ENCODE assay signal across 13 cellular contexts in the genomic region with DNA sequence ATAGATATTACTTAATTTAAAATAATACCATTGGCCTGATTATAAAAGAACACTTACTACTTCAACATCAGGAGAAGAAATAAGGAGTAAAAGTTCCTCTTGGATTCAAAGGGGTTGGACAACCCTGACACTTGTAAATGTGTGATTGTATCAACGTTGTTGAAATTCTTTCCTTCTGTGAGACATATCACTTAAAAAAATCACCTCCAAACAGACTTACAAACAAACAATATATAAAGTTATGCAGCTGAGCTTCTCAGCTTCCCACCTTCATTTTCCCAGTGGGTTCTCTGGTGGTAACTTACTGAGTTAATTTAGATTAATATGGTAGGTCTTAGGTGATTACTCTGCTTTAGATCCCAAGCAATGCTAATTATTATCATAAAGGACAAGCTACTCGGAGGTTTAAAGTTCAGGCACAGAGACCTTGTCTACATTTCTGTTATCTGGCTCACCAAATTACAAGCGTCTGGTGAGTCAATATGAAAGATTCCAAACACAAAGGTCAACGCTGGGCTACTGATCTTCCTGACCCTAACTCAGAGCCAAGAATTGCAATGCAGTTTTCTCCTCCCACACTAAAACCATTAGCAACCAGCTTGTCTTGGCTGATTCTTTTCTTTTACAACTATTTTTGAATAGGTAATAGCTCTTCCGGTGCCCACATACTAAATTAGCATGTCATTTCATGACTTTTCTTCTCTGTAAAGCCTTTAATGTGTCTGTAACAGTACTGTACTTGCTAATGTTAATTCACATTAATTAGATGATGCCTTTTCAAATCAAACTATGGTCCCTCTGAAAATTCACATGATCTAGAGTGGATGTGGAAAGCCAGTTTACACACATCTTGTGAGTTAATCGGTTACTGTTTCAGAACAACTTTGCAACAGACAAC.
DNase-seq lines count a peak whose midpoint lies in the region; ATAC-seq, FAIRE-seq and TF ChIP-seq lines count a peak whose summit lies in the region.
"Had no signal": no experiment of that assay in that cellular context is flagged by ENCODE, and none has a peak within 500 bp of the region (broad histone marks: within the 10 kb centered on the region; RNA-seq: fewer than 3 reads in every experiment).

No MANE protein-coding gene starts in this region.

- FAIRE-seq in A549 (lab: Jason Lieb, UNC) (no peak), K562 (lab: Jason Lieb, UNC) (peak; percentile 69), HepG2 (lab: Jason Lieb, UNC) (peak; percentile 98)
- FAIRE-seq: colon had no signal

- H3K36me3 ChIP-seq in K562 (ENCODE audit: control insufficient read depth, insufficient read depth, low read length) (no peaks in the 10 kb centered on the region), HepG2 (replicated peaks in 1 of 2; ENCODE audit: control insufficient read depth in 1 of 2, insufficient read depth in 2 of 2, low read length in 2 of 2) (no peaks in the 10 kb centered on the region), A673 (ENCODE audit: insufficient read depth, low read length, poor library complexity, severe bottlenecking) (no peaks in the 10 kb centered on the region)

- H3K4me3 Mint-ChIP-seq in endothelial cell (ENCODE audit: unreplicated experiment), result no peak overlapping the region
- H3K4me3 Mint-ChIP-seq: neural crest cell, type B pancreatic cell had no signal

- H3K79me2 ChIP-seq in K562 (ENCODE audit: control insufficient read depth, insufficient read depth, low read length) (no peaks in the 10 kb centered on the region), HepG2 (ENCODE audit: insufficient read depth, low read length) (no peaks in the 10 kb centered on the region)

- DNase-seq in A549 (ENCODE audit: low read depth in 1 of 2, low spot score in 1 of 2) (peak; percentile 18 to 63), HuH-7.5 (ENCODE audit: low spot score) (peak; percentile 66), K562 (ENCODE audit: extremely low read depth in 1 of 4, low spot score in 3 of 4) (peak; percentile 13 to 69 (median 33)), HepG2 (ENCODE audit: low spot score) (peak; percentile 94), A673 (ENCODE audit: low spot score) (no peak), endothelial cell (ENCODE audit: low spot score) (no peak)
- DNase-seq: activated T-cell treated with anti-CD3 and anti-CD28 coated beads, Interleukin-2, amount 50 U/mL, for 48 hours; T-helper 9 cell had no signal

- intact Hi-C loops in K562 (cut with micrococcal nuclease), result loop anchor here (5.0 to 10.0 kb wide), 5 partner anchors 178 to 885 kb away; no protein-coding TSS in a partner anchor
- intact Hi-C loops in HepG2 (cut with micrococcal nuclease; ENCODE audit: unreplicated experiment), result loop anchor here (1.0 to 5.0 kb wide), 4 partner anchors 37 to 423 kb away; a partner anchor contains a TSS
- intact Hi-C loops in A673 (cut with micrococcal nuclease; ENCODE audit: unreplicated experiment), result loop anchor here (10.0 kb wide), 2 partner anchors 295 to 915 kb away; no protein-coding TSS in a partner anchor

- POLR2A ChIA-PET in A549 (lab: Yijun Ruan, JAX), result no interaction called here
- POLR2A ChIA-PET in K562 (lab: Yijun Ruan, JAX), result interaction anchor here (0.6 to 1.1 kb wide), 2 partner anchors 165 to 534 kb away, joined by 3 read pairs; no protein-coding TSS in a partner anchor
- POLR2A ChIA-PET in HepG2 (lab: Yijun Ruan, JAX), result interaction anchor here (0.6 to 2.2 kb wide), 11 partner anchors 9 to 1213 kb away, joined by 3 to 13 read pairs (median 5); a partner anchor contains a TSS
- POLR2A ChIA-PET in A673 (lab: Charles Lee; ENCODE audit: low non-redundant PET), result no interaction called here

- BruUV-seq in K562 (replicated peaks; lab: Mats Ljungman, UMichigan) (no TSS peak), HepG2 (replicated peaks; lab: Mats Ljungman, UMichigan) (no TSS peak), A673 (replicated peaks; lab: Mats Ljungman, UMichigan) (no TSS peak)

- H3K4me3 ChIP-seq in A549, result no peak overlapping the region
- H3K4me3 ChIP-seq in K562, result no peak overlapping the region
- H3K4me3 ChIP-seq in HepG2 (replicated peaks in 1 of 3; ENCODE audit: insufficient read depth in 1 of 3, low read depth in 2 of 3, low read length in 3 of 3), result peak overlapping the region in 2 of 3 experiments; percentile 1 to 25; a peak in 2 of 6 replicates
- no peak overlapping the region for H3K4me3 ChIP-seq in A673 (ENCODE audit: low read depth, low read length, poor library complexity, severe bottlenecking)

- CTCF ChIA-PET in A549 (lab: Yijun Ruan, JAX) (interaction anchor here (0.5 to 1.5 kb wide), 3 partner anchors 768 to 1214 kb away, joined by 3 to 5 read pairs (median 4); no protein-coding TSS in a partner anchor), K562 (lab: Yijun Ruan, JAX; ENCODE audit: low intra/inter-chr PET ratio) (no interaction called here), HepG2 (lab: Yijun Ruan, JAX; ENCODE audit: low intra/inter-chr PET ratio, low total read pairs) (no interaction called here), A673 (lab: Charles Lee) (no interaction called here)

- no peaks in the 10 kb centered on the region for H3K9me3 Mint-ChIP-seq in endothelial cell (ENCODE audit: unreplicated experiment)
- H3K9me3 Mint-ChIP-seq: neural crest cell had no signal

- H4K20me1 ChIP-seq in K562 (replicated peaks; ENCODE audit: control insufficient read depth, insufficient read depth, low read length) (no peaks in the 10 kb centered on the region), HepG2 (ENCODE audit: insufficient read depth, low read length) (no peaks in the 10 kb centered on the region)

- TF ChIP-seq EP300 in A549 (IDR thresholded peaks at IDR 0.05) (no peak), K562 (IDR thresholded peaks at IDR 0.05; ENCODE audit: low read length) (peak; percentile 38; the same call in 1 of the 2 replicates), HepG2 (IDR thresholded peaks at IDR 0.05; ENCODE audit: low read depth in 2 of 2, low read length in 2 of 2) (peak; percentile 84 to 96), HepG2 (CRISPR knock-in tag; IDR thresholded peaks at IDR 0.05; ENCODE audit: borderline replicate concordance) (peak; percentile 82)

- H3K27ac ChIP-seq in A549, result peak overlapping the region; percentile 58 to 74; a peak in 5 of 6 replicates
- no peak overlapping the region for H3K27ac ChIP-seq in K562 (ENCODE audit: extremely low read depth, low read depth, low read length)
- peak overlapping the region; percentile 74 for H3K27ac ChIP-seq in HepG2 (ENCODE audit: extremely low read length, insufficient read depth, low read length)
- H3K27ac ChIP-seq in A673 (ENCODE audit: low read depth, low read length, poor library complexity, severe bottlenecking), result no peak overlapping the region

- H3K4me1 ChIP-seq in A549, result peaks cover 20% of the 10 kb centered on the region
- peaks cover 0 to 14% of the 10 kb centered on the region in 2 experiments; a peak in 2 of 5 replicates for H3K4me1 ChIP-seq in K562 (replicated peaks in 1 of 2; ENCODE audit: control insufficient read depth in 2 of 2, insufficient read depth in 2 of 2, low read length in 2 of 2)
- peaks cover 57% of the 10 kb centered on the region for H3K4me1 ChIP-seq in HepG2 (ENCODE audit: insufficient read depth, low read length)
- H3K4me1 ChIP-seq in A673 (ENCODE audit: insufficient read depth, low read length, poor library complexity, severe bottlenecking), result no peaks in the 10 kb centered on the region

- no peak overlapping the region for H2AFZ ChIP-seq in K562 (ENCODE audit: low read depth, low read length)
- no peak overlapping the region for H2AFZ ChIP-seq in HepG2 (ENCODE audit: low read length)

- H3K9me1 ChIP-seq in K562 (ENCODE audit: control insufficient read depth, insufficient read depth, low read length), result no peaks in the 10 kb centered on the region

- 18% methylated on average over 6 of the region's 6 CpGs for WGBS in A549 (ENCODE audit: missing lambda C conversion rate)
- WGBS in K562 (ENCODE audit: insufficient coverage, low coverage, missing lambda C conversion rate), result 4% methylated on average over 6 of the region's 6 CpGs
- WGBS in HepG2 (ENCODE audit: low lambda C conversion rate), result under 1% methylated on average over 6 of the region's 6 CpGs

- H3K9ac ChIP-seq in K562 (ENCODE audit: insufficient read depth in 1 of 2, low read depth in 2 of 2, low read length in 2 of 2) (no peak overlapping the region), HepG2 (ENCODE audit: insufficient read depth, low read depth, low read length) (peak overlapping the region; percentile 30)

- in situ Hi-C loops in K562 (cut with MboI), result loop anchor here (5.0 to 25.0 kb wide), 2 partner anchors 793 to 1218 kb away; no protein-coding TSS in a partner anchor
- in situ Hi-C loops in HepG2 (cut with HindIII; ENCODE audit: extremely low pct_ligation_motif_present, low pct_unique_long_range_greater_than_20kb), result loop anchor here (5.0 to 25.0 kb wide), 6 partner anchors 178 to 1205 kb away; a partner anchor contains a TSS

- no peak overlapping the region for H3K27ac Mint-ChIP-seq in endothelial cell (ENCODE audit: unreplicated experiment)
- H3K27ac Mint-ChIP-seq: type B pancreatic cell had no signal

- no peaks in the 10 kb centered on the region for H3K9me3 ChIP-seq in A549
- no peaks in the 10 kb centered on the region for H3K9me3 ChIP-seq in K562 (replicated peaks; ENCODE audit: control insufficient read depth, insufficient read depth, low read depth, low read length)
- H3K9me3 ChIP-seq in HepG2 (ENCODE audit: low read length), result no peaks in the 10 kb centered on the region
- H3K9me3 ChIP-seq in A673 (ENCODE audit: low read depth, low read length, poor library complexity, severe bottlenecking), result no peaks in the 10 kb centered on the region

- H3K27me3 Mint-ChIP-seq in endothelial cell (ENCODE audit: unreplicated experiment), result no peaks in the 10 kb centered on the region
- H3K27me3 Mint-ChIP-seq: type B pancreatic cell had no signal

- H3K4me1 Mint-ChIP-seq in endothelial cell (ENCODE audit: unreplicated experiment), result no peaks in the 10 kb centered on the region

- no peak for TF ChIP-seq RAD21 in A549 (conservative IDR thresholded peaks at IDR 0.05 in 1 of 2, IDR thresholded peaks at IDR 0.05 in 1 of 2)
- TF ChIP-seq RAD21 in K562 (CRISPR knock-in tag; conservative IDR thresholded peaks at IDR 0.05 in 1 of 2, IDR thresholded peaks at IDR 0.05 in 1 of 2), result no peak
- no peak for TF ChIP-seq RAD21 in HepG2 (CRISPR knock-in tag; IDR thresholded peaks at IDR 0.05)

- TF ChIP-seq POLR2A in A549 (IDR thresholded peaks at IDR 0.05; ENCODE audit: low read length) (no peak), K562 (conservative IDR thresholded peaks at IDR 0.05) (no peak), HepG2 (IDR thresholded peaks at IDR 0.05; ENCODE audit: insufficient read depth in 1 of 2, low read depth in 2 of 2, low read length in 2 of 2) (no peak)

- TF ChIP-seq CTCF in A549 (IDR thresholded peaks at IDR 0.05), result no peak
- TF ChIP-seq CTCF in K562 (IDR thresholded peaks at IDR 0.05 in 2 of 3, conservative IDR thresholded peaks at IDR 0.05 in 1 of 3; ENCODE audit: insufficient read depth in 2 of 3, low read depth in 1 of 3, low read length in 3 of 3), result no peak
- TF ChIP-seq CTCF in HepG2 (CRISPR knock-in tag; IDR thresholded peaks at IDR 0.05), result no peak
- no peak for TF ChIP-seq CTCF in A673 (conservative IDR thresholded peaks at IDR 0.05; ENCODE audit: low read depth, low read length)
- TF ChIP-seq CTCF in endothelial cell (IDR thresholded peaks at IDR 0.05; ENCODE audit: unreplicated experiment), result no peak

- H3K4me2 ChIP-seq in A549, result peak overlapping the region; percentile 59
- H3K4me2 ChIP-seq in K562 (ENCODE audit: insufficient read depth, low read length), result no peak overlapping the region
- peak overlapping the region; percentile 64 for H3K4me2 ChIP-seq in HepG2 (ENCODE audit: low read depth, low read length)

- ATAC-seq in A549 (peak; percentile 70 to 87), K562 (peak; percentile 76), HepG2 (peak; percentile 96), GM18511 (IDR thresholded peaks at IDR 0.05; ENCODE audit: unreplicated experiment) (no peak), GM21825 (IDR thresholded peaks at IDR 0.05; ENCODE audit: unreplicated experiment) (no peak)

- H3K36me3 Mint-ChIP-seq in endothelial cell (ENCODE audit: low read depth, unreplicated experiment), result no peaks in the 10 kb centered on the region

- H3K27me3 ChIP-seq in K562 (ENCODE audit: control insufficient read depth in 2 of 2, insufficient read depth in 2 of 2, low read length in 2 of 2) (no peaks in the 10 kb centered on the region), HepG2 (ENCODE audit: control insufficient read depth in 1 of 2, insufficient read depth in 2 of 2, low read length in 2 of 2) (no peaks in the 10 kb centered on the region), A673 (replicated peaks; ENCODE audit: insufficient read depth, low read depth, low read length, poor library complexity) (no peaks in the 10 kb centered on the region)

Comparison
In these comparisons a context has a peak if more than half of its experiments do, and no peak if none do; other contexts are left out.
1. ATAC-seq: peak in A549 (2 of 2), K562 (single experiment) and HepG2 (single experiment); none in GM18511 (single experiment) and GM21825 (single experiment).
2. DNase-seq: peak in A549 (2 of 2), HuH-7.5 (single experiment), K562 (4 of 4) and HepG2 (single experiment); none in A673 (single experiment) and endothelial cell (single experiment).
3. H3K27ac ChIP-seq: peak in A549 (2 of 2) and HepG2 (single experiment); none in K562 (single experiment) and A673 (single experiment).
4. H3K4me3 ChIP-seq: peak in HepG2 (2 of 3); none in A549 (single experiment), K562 (single experiment) and A673 (single experiment).
5. POLR2A ChIA-PET loops: an anchor here in K562 (0.6 to 1.1 kb wide) and HepG2 (0.6 to 2.2 kb wide); none called in A549 and A673.